21 cellular contexts compared by ENCODE assay signal in genomic region chr15:28182216-28182615, GRCh38.
DNase-seq lines count a peak whose midpoint lies in the region; ATAC-seq, FAIRE-seq and TF ChIP-seq lines count a peak whose summit lies in the region.
"Had no signal": no experiment of that assay in that cellular context is flagged by ENCODE, and none has a peak within 500 bp of the region (broad histone marks: within the 10 kb centered on the region; RNA-seq: fewer than 3 reads in every experiment).

No MANE protein-coding gene starts in this region.

- no peaks in the 10 kb centered on the region; the same call in 1 of the 2 replicates for H4K20me1 ChIP-seq in GM23338 (replicated peaks; ENCODE audit: insufficient read depth)

- H3K9ac ChIP-seq in colonic mucosa (ENCODE audit: low read depth in 2 of 2, low read length in 2 of 2): no peak overlapping the region

- H3K4me3 ChIP-seq in GM23338: no peak overlapping the region
- H3K4me3 ChIP-seq in colonic mucosa: no peak overlapping the region
- H3K4me3 ChIP-seq in mucosa of descending colon: no peak overlapping the region
- H3K4me3 ChIP-seq in small intestine (ENCODE audit: low read depth in 1 of 2, low read length in 2 of 2): no peak overlapping the region
- H3K4me3 ChIP-seq: A549 had no signal

- ATAC-seq in GM23338 (no peak; the same call in 2 of the 3 replicates), mucosa of descending colon (peak; percentile 95), GM18505 (IDR thresholded peaks at IDR 0.05; ENCODE audit: unreplicated experiment) (no peak), HG03432 (IDR thresholded peaks at IDR 0.05; ENCODE audit: unreplicated experiment) (no peak)
- ATAC-seq: A549, HCT116 had no signal

- no peak overlapping the region for H2AFZ ChIP-seq in GM23338

- no peaks in the 10 kb centered on the region for H3K27me3 ChIP-seq in GM23338 (ENCODE audit: insufficient read depth)
- no peaks in the 10 kb centered on the region for H3K27me3 ChIP-seq in colonic mucosa
- H3K27me3 ChIP-seq in small intestine (ENCODE audit: control insufficient read depth in 2 of 2, insufficient read depth in 2 of 2, low read length in 2 of 2): no peaks in the 10 kb centered on the region

- no peak overlapping the region for H3K4me3 Mint-ChIP-seq in GM23338
- H3K4me3 Mint-ChIP-seq: CD4-positive, alpha-beta memory T cell; HFFc6 had no signal

- no peaks in the 10 kb centered on the region for H3K4me1 ChIP-seq in GM23338 (ENCODE audit: insufficient read depth)
- H3K4me1 ChIP-seq in colonic mucosa: peaks cover 4% of the 10 kb centered on the region
- H3K4me1 ChIP-seq in mucosa of descending colon (ENCODE audit: low read depth): peaks cover 4% of the 10 kb centered on the region
- H3K4me1 ChIP-seq in small intestine (ENCODE audit: control insufficient read depth in 2 of 2, insufficient read depth in 1 of 2, low read depth in 1 of 2, low read length in 1 of 2): no peaks in the 10 kb centered on the region
- H3K4me1 ChIP-seq: A549 had no signal

- no peaks in the 10 kb centered on the region; the same call in 1 of the 2 replicates for H3K79me2 ChIP-seq in GM23338 (replicated peaks; ENCODE audit: insufficient read depth)

- H3F3A ChIP-seq in GM23338 (replicated peaks; ENCODE audit: low read depth): no peaks in the 10 kb centered on the region

- H3K9me3 ChIP-seq in colonic mucosa (no peaks in the 10 kb centered on the region), mucosa of descending colon (no peaks in the 10 kb centered on the region), small intestine (ENCODE audit: control insufficient read depth, low read depth) (no peaks in the 10 kb centered on the region)
- H3K9me3 ChIP-seq: A549 had no signal

- H3K27ac Mint-ChIP-seq in GM23338: no peak overlapping the region
- H3K27ac Mint-ChIP-seq: HFFc6 had no signal

- TF ChIP-seq POLR2A in GM18505 (IDR thresholded peaks at IDR 0.05; ENCODE audit: borderline replicate concordance, extremely low read depth, insufficient read depth, insufficient read length): no peak

- FAIRE-seq in small intestine (lab: Jason Lieb, UNC): no peak
- FAIRE-seq: A549, GM12892, HTR-8/SVneo had no signal

- intact Hi-C loops in colonic mucosa (cut with DNase I): no loop called here
- intact Hi-C loops in mucosa of descending colon (cut with DNase I, micrococcal nuclease): no loop called here

- WGBS in small intestine, 3 donors: 29 to 65% (median 36%) methylated on average over 8 of the region's 8 CpGs

- no peaks in the 10 kb centered on the region for H3K9me2 ChIP-seq in GM23338 (ENCODE audit: insufficient read depth)

- H3K4me1 Mint-ChIP-seq in GM23338: no peaks in the 10 kb centered on the region

- H3K27ac ChIP-seq in GM23338 (ENCODE audit: low read depth) (0 out of 2 replicates have a peak overlapping the region, but pooled peaks have one; percentile 16), colonic mucosa (no peak overlapping the region), small intestine (ENCODE audit: low read depth in 1 of 2, low read length in 1 of 2) (no peak overlapping the region)
- H3K27ac ChIP-seq: 22Rv1, A549, C4-2B had no signal

- no peaks in the 10 kb centered on the region for H3K9me3 Mint-ChIP-seq in GM23338
- H3K9me3 Mint-ChIP-seq: CD4-positive, alpha-beta memory T cell; HFFc6 had no signal

- H3K36me3 ChIP-seq in GM23338 (ENCODE audit: insufficient read depth) (peaks cover 23% of the 10 kb centered on the region), colonic mucosa (peaks cover 7% of the 10 kb centered on the region), mucosa of descending colon (ENCODE audit: low read depth) (peaks cover under 1% of the 10 kb centered on the region), small intestine (ENCODE audit: control insufficient read depth in 2 of 2, insufficient read depth in 2 of 2, low read length in 2 of 2) (peaks cover 3 to 4% of the 10 kb centered on the region in 2 donors)

- peaks cover 6% of the 10 kb centered on the region for H3K27me3 Mint-ChIP-seq in GM23338 (ENCODE audit: insufficient read depth, low read depth, poor library complexity)
- H3K27me3 Mint-ChIP-seq: CD4-positive, alpha-beta memory T cell had no signal

- TF ChIP-seq CTCF in GM23338 (conservative IDR thresholded peaks at IDR 0.05; ENCODE audit: low read depth in 2 of 2): no peak
- TF ChIP-seq CTCF in colonic mucosa (IDR thresholded peaks at IDR 0.05): no peak
- no peak for TF ChIP-seq CTCF in mucosa of descending colon (IDR thresholded peaks at IDR 0.05)

- H3K36me3 Mint-ChIP-seq in GM23338 (ENCODE audit: low read depth): peaks cover 57% of the 10 kb centered on the region

- H3K4me2 ChIP-seq in GM23338: no peak overlapping the region
- H3K4me2 ChIP-seq: A549 had no signal

- DNase-seq in GM23338 (ENCODE audit: low spot score): no peak
- peak; percentile 59 for DNase-seq in colonic mucosa
- DNase-seq in mucosa of descending colon: peak; percentile 66 to 76 (median 72)
- DNase-seq in small intestine: peak; percentile 79
- DNase-seq in occipital lobe (lab: John Stamatoyannopoulos, UW): no peak
- DNase-seq: AML-193; CD4-positive, alpha-beta memory T cell; DMS153; DMS79; GDM1; GOT3; H7; HFFc6 had no signal

TF ChIP-seq in GM23338, 12 proteins besides CTCF, POLR2A, EP300 and RAD21 (continues in another document):
- TF ChIP-seq CREB1 (CRISPR knock-in tag; IDR thresholded peaks at IDR 0.05; ENCODE audit: low read depth): no peak
- no peak for TF ChIP-seq NANOG (IDR thresholded peaks at IDR 0.05; ENCODE audit: borderline replicate concordance)
- TF ChIP-seq, protein P1, sequence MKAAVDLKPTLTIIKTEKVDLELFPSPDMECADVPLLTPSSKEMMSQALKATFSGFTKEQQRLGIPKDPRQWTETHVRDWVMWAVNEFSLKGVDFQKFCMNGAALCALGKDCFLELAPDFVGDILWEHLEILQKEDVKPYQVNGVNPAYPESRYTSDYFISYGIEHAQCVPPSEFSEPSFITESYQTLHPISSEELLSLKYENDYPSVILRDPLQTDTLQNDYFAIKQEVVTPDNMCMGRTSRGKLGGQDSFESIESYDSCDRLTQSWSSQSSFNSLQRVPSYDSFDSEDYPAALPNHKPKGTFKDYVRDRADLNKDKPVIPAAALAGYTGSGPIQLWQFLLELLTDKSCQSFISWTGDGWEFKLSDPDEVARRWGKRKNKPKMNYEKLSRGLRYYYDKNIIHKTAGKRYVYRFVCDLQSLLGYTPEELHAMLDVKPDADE (IDR thresholded peaks at IDR 0.05): no peak
- TF ChIP-seq EZH2phosphoT487 (IDR thresholded peaks at IDR 0.05; ENCODE audit: unreplicated experiment): no peak
- TF ChIP-seq REST (IDR thresholded peaks at IDR 0.05; ENCODE audit: unreplicated experiment): no peak
- TF ChIP-seq JUNB (IDR thresholded peaks at IDR 0.05; ENCODE audit: unreplicated experiment): no peak
- TF ChIP-seq EZH2 (IDR thresholded peaks at IDR 0.05; ENCODE audit: low read depth, unreplicated experiment): no peak

Comparison
In these comparisons a context has a peak if more than half of its experiments do, and no peak if none do; other contexts are left out.
1. DNase-seq: peak in colonic mucosa (single experiment), mucosa of descending colon (3 of 3) and small intestine (single experiment); none in GM23338 (single experiment) and occipital lobe (single experiment).